17 cellular contexts compared by ENCODE assay signal in genomic region chr4:76144546-76144945, GRCh38.
"Had no signal": no experiment of that assay in that cellular context is flagged by ENCODE, and none has a peak within 500 bp of the region (broad histone marks: within the 10 kb centered on the region; RNA-seq: fewer than 3 reads in every experiment).

No MANE protein-coding gene starts in this region.

- ATAC-seq: gastroesophageal sphincter; naive thymus-derived CD4-positive, alpha-beta T cell; pancreas; right cardiac atrium had no signal

- H3K27me3 ChIP-seq: esophagus muscularis mucosa, gastroesophageal sphincter, pancreas had no signal

- H3K4me3 ChIP-seq: esophagus muscularis mucosa, gastroesophageal sphincter, pancreas, smooth muscle cell had no signal

- H3K9me3 Mint-ChIP-seq: immature natural killer cell; naive thymus-derived CD4-positive, alpha-beta T cell had no signal

- H3K27ac ChIP-seq: epithelial cell of prostate, esophagus muscularis mucosa, gastroesophageal sphincter, pancreas had no signal

- H3K4me3 Mint-ChIP-seq: immature natural killer cell had no signal

- H3K27ac Mint-ChIP-seq: immature natural killer cell, progenitor cell of endocrine pancreas had no signal

- DNase-seq: effector memory CD4-positive, alpha-beta T cell; glutamatergic neuron; immature natural killer cell; kidney glomerular epithelial cell; mammary epithelial cell; naive thymus-derived CD4-positive, alpha-beta T cell; occipital lobe; pancreas; right cardiac atrium; stimulated activated CD4-positive, alpha-beta T cell treated with anti-CD3 and anti-CD28 coated beads, Interleukin-2, amount 100 ng/mL, for 48 hours; stimulated activated naive CD4-positive, alpha-beta T cell treated with Interleukin-2 at 50 U/mL for 16 hours; trophoblast cell had no signal

- H3K9me3 ChIP-seq: esophagus muscularis mucosa, gastroesophageal sphincter, pancreas had no signal

- FAIRE-seq: pancreas had no signal

- H3K27me3 Mint-ChIP-seq: naive thymus-derived CD4-positive, alpha-beta T cell; progenitor cell of endocrine pancreas had no signal
